1 cellular context compared by ENCODE assay signal in genomic region chr11:68751331-68751856, GRCh38.
TF ChIP-seq lines count a peak whose summit lies in the region.

TESMIN (minus strand) TSS chr11:68751520; CDS start chr11:68750660, 860 bp downstream.

TF ChIP-seq in HepG2, 621 proteins besides CTCF, POLR2A, EP300 and RAD21 (continued from another document):
- TF ChIP-seq PRPF4 (IDR thresholded peaks at IDR 0.05; ENCODE audit: low read depth, low read length, poor library complexity, severe bottlenecking), result peak; percentile 85
- TF ChIP-seq HNRNPLL (IDR thresholded peaks at IDR 0.05; ENCODE audit: low read depth, low read length, poor library complexity, severe bottlenecking), result peak; percentile 21
- peak; percentile 55 for TF ChIP-seq ZNF687 (CRISPR knock-in tag; IDR thresholded peaks at IDR 0.05)
- no peak for TF ChIP-seq ZNF296 (CRISPR knock-in tag; conservative IDR thresholded peaks at IDR 0.05)
TF ChIP-seq in HepG2: peak in this region for 26.
